1 cellular context compared by ENCODE assay signal in genomic region chr3:5205165-5205941, GRCh38.
TF ChIP-seq lines count a peak whose summit lies in the region.

No MANE protein-coding gene starts in this region.

TF ChIP-seq in GM12878, 131 proteins besides CTCF, POLR2A, EP300 and RAD21 (continued from another document and continues in another):
- TF ChIP-seq, protein P1, sequence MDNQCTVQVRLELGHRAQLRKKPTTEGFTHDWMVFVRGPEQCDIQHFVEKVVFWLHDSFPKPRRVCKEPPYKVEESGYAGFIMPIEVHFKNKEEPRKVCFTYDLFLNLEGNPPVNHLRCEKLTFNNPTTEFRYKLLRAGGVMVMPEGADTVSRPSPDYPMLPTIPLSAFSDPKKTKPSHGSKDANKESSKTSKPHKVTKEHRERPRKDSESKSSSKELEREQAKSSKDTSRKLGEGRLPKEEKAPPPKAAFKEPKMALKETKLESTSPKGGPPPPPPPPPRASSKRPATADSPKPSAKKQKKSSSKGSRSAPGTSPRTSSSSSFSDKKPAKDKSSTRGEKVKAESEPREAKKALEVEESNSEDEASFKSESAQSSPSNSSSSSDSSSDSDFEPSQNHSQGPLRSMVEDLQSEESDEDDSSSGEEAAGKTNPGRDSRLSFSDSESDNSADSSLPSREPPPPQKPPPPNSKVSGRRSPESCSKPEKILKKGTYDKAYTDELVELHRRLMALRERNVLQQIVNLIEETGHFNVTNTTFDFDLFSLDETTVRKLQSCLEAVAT (IDR thresholded peaks at IDR 0.05), result no peak; the same call in none of the 2 replicates
- TF ChIP-seq POU2F2 (IDR thresholded peaks at IDR 0.05; ENCODE audit: borderline replicate concordance, low read depth, low read length) (peak; percentile 35; the same call in 1 of the 3 replicates), STAT1 (conservative IDR thresholded peaks at IDR 0.05) (no peak), SMAD1 (IDR thresholded peaks at IDR 0.05; ENCODE audit: low read depth, partially characterized antibody) (no peak), SUPT20H (IDR thresholded peaks at IDR 0.05; ENCODE audit: borderline replicate concordance, control insufficient read depth, low read depth, low read length) (no peak), NFYA (IDR thresholded peaks at IDR 0.05; ENCODE audit: borderline replicate concordance, low read depth, low read length) (no peak), ATF7 (IDR thresholded peaks at IDR 0.05; ENCODE audit: low read depth) (peak; percentile 52), CREB1 (IDR thresholded peaks at IDR 0.05; ENCODE audit: low read depth) (0 out of 2 replicates have a peak, but pooled peaks have one; percentile 31), PML (IDR thresholded peaks at IDR 0.05; ENCODE audit: low read length) (0 out of 2 replicates have a peak, but pooled peaks have one; percentile 47), RELB (IDR thresholded peaks at IDR 0.05; ENCODE audit: low read depth) (peak; percentile 82), ZNF622 (IDR thresholded peaks at IDR 0.05) (no peak), CHD2 (IDR thresholded peaks at IDR 0.05; ENCODE audit: borderline replicate concordance, low read depth, low read length) (peak; percentile 43; the same call in 1 of the 2 replicates), MTA3 (IDR thresholded peaks at IDR 0.05; ENCODE audit: borderline replicate concordance, low read length) (peak; percentile 71; the same call in 1 of the 2 replicates), CBFB (IDR thresholded peaks at IDR 0.05; ENCODE audit: low read depth) (peak; percentile 71; the same call in 1 of the 2 replicates), GATAD2B (conservative IDR thresholded peaks at IDR 0.05; ENCODE audit: low read depth) (peak; percentile 70), DPF2 (IDR thresholded peaks at IDR 0.05) (peak; percentile 95), SRF (IDR thresholded peaks at IDR 0.05; ENCODE audit: low read depth in 2 of 2, low read length in 2 of 2) (peak in 1 of 2 experiments; percentile 52; a peak in 2 of 4 replicates), MEF2A (IDR thresholded peaks at IDR 0.05; ENCODE audit: insufficient read depth, low read depth, low read length) (peak; percentile 77; the same call in 1 of the 2 replicates), SPI1 (IDR thresholded peaks at IDR 0.05; ENCODE audit: borderline replicate concordance, insufficient read depth, low read depth, low read length) (peak; percentile 99), KLF5 (IDR thresholded peaks at IDR 0.05; ENCODE audit: partially characterized antibody) (no peak), NR2F1 (conservative IDR thresholded peaks at IDR 0.05) (peak; percentile 69), HCFC1 (IDR thresholded peaks at IDR 0.05; ENCODE audit: low read length) (no peak), FOXM1 (IDR thresholded peaks at IDR 0.05; ENCODE audit: low read depth, low read length) (peak; percentile 86; the same call in 1 of the 2 replicates), POLR2AphosphoS5 (IDR thresholded peaks at IDR 0.05; ENCODE audit: low read length) (peak; percentile 67; the same call in 1 of the 2 replicates), RFX5 (IDR thresholded peaks at IDR 0.05; ENCODE audit: low read depth, low read length) (no peak), BMI1 (IDR thresholded peaks at IDR 0.05; ENCODE audit: borderline replicate concordance) (0 out of 2 replicates have a peak, but pooled peaks have one; percentile 25), NFIC (IDR thresholded peaks at IDR 0.05; ENCODE audit: low read depth, low read length) (peak; percentile 74; the same call in 1 of the 2 replicates), NRF1 (conservative IDR thresholded peaks at IDR 0.05; ENCODE audit: low read depth, low read length) (no peak), HDGF (IDR thresholded peaks at IDR 0.05) (0 out of 2 replicates have a peak, but pooled peaks have one; percentile 46), CHD1 (IDR thresholded peaks at IDR 0.05; ENCODE audit: low read depth, low read length) (no peak), ASH2L (IDR thresholded peaks at IDR 0.05; ENCODE audit: borderline replicate concordance, low read depth) (no peak), RB1 (IDR thresholded peaks at IDR 0.05; ENCODE audit: borderline replicate concordance) (no peak), RBBP5 (conservative IDR thresholded peaks at IDR 0.05) (no peak), PAX5 (IDR thresholded peaks at IDR 0.05; ENCODE audit: borderline replicate concordance, low read depth, low read length) (peak; percentile 79; the same call in 1 of the 2 replicates), MEF2B (IDR thresholded peaks at IDR 0.05; ENCODE audit: partially characterized antibody, poor library complexity, severe bottlenecking) (peak; percentile 48), YY1 (IDR thresholded peaks at IDR 0.05; ENCODE audit: low read depth, low read length) (peak; percentile 84), EED (IDR thresholded peaks at IDR 0.05; ENCODE audit: low read depth) (peak; percentile 92), SP1 (IDR thresholded peaks at IDR 0.05; ENCODE audit: low read depth, low read length) (peak; percentile 73)
- TF ChIP-seq, protein P2, sequence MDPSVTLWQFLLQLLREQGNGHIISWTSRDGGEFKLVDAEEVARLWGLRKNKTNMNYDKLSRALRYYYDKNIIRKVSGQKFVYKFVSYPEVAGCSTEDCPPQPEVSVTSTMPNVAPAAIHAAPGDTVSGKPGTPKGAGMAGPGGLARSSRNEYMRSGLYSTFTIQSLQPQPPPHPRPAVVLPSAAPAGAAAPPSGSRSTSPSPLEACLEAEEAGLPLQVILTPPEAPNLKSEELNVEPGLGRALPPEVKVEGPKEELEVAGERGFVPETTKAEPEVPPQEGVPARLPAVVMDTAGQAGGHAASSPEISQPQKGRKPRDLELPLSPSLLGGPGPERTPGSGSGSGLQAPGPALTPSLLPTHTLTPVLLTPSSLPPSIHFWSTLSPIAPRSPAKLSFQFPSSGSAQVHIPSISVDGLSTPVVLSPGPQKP (IDR thresholded peaks at IDR 0.05; ENCODE audit: low read depth, low read length), result no peak
- TF ChIP-seq, protein P3, sequence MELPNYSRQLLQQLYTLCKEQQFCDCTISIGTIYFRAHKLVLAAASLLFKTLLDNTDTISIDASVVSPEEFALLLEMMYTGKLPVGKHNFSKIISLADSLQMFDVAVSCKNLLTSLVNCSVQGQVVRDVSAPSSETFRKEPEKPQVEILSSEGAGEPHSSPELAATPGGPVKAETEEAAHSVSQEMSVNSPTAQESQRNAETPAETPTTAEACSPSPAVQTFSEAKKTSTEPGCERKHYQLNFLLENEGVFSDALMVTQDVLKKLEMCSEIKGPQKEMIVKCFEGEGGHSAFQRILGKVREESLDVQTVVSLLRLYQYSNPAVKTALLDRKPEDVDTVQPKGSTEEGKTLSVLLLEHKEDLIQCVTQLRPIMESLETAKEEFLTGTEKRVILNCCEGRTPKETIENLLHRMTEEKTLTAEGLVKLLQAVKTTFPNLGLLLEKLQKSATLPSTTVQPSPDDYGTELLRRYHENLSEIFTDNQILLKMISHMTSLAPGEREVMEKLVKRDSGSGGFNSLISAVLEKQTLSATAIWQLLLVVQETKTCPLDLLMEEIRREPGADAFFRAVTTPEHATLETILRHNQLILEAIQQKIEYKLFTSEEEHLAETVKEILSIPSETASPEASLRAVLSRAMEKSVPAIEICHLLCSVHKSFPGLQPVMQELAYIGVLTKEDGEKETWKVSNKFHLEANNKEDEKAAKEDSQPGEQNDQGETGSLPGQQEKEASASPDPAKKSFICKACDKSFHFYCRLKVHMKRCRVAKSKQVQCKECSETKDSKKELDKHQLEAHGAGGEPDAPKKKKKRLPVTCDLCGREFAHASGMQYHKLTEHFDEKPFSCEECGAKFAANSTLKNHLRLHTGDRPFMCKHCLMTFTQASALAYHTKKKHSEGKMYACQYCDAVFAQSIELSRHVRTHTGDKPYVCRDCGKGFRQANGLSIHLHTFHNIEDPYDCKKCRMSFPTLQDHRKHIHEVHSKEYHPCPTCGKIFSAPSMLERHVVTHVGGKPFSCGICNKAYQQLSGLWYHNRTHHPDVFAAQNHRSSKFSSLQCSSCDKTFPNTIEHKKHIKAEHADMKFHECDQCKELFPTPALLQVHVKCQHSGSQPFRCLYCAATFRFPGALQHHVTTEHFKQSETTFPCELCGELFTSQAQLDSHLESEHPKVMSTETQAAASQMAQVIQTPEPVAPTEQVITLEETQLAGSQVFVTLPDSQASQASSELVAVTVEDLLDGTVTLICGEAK (IDR thresholded peaks at IDR 0.05; ENCODE audit: borderline replicate concordance), result no peak
- TF ChIP-seq, protein P4, sequence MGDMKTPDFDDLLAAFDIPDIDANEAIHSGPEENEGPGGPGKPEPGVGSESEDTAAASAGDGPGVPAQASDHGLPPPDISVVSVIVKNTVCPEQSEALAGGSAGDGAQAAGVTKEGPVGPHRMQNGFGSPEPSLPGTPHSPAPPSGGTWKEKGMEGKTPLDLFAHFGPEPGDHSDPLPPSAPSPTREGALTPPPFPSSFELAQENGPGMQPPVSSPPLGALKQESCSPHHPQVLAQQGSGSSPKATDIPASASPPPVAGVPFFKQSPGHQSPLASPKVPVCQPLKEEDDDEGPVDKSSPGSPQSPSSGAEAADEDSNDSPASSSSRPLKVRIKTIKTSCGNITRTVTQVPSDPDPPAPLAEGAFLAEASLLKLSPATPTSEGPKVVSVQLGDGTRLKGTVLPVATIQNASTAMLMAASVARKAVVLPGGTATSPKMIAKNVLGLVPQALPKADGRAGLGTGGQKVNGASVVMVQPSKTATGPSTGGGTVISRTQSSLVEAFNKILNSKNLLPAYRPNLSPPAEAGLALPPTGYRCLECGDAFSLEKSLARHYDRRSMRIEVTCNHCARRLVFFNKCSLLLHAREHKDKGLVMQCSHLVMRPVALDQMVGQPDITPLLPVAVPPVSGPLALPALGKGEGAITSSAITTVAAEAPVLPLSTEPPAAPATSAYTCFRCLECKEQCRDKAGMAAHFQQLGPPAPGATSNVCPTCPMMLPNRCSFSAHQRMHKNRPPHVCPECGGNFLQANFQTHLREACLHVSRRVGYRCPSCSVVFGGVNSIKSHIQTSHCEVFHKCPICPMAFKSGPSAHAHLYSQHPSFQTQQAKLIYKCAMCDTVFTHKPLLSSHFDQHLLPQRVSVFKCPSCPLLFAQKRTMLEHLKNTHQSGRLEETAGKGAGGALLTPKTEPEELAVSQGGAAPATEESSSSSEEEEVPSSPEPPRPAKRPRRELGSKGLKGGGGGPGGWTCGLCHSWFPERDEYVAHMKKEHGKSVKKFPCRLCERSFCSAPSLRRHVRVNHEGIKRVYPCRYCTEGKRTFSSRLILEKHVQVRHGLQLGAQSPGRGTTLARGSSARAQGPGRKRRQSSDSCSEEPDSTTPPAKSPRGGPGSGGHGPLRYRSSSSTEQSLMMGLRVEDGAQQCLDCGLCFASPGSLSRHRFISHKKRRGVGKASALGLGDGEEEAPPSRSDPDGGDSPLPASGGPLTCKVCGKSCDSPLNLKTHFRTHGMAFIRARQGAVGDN (IDR thresholded peaks at IDR 0.05), result peak; percentile 83
- TF ChIP-seq, protein P5, sequence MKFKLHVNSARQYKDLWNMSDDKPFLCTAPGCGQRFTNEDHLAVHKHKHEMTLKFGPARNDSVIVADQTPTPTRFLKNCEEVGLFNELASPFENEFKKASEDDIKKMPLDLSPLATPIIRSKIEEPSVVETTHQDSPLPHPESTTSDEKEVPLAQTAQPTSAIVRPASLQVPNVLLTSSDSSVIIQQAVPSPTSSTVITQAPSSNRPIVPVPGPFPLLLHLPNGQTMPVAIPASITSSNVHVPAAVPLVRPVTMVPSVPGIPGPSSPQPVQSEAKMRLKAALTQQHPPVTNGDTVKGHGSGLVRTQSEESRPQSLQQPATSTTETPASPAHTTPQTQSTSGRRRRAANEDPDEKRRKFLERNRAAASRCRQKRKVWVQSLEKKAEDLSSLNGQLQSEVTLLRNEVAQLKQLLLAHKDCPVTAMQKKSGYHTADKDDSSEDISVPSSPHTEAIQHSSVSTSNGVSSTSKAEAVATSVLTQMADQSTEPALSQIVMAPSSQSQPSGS (IDR thresholded peaks at IDR 0.05; ENCODE audit: low read length), result peak; percentile 86
- TF ChIP-seq, protein P6, sequence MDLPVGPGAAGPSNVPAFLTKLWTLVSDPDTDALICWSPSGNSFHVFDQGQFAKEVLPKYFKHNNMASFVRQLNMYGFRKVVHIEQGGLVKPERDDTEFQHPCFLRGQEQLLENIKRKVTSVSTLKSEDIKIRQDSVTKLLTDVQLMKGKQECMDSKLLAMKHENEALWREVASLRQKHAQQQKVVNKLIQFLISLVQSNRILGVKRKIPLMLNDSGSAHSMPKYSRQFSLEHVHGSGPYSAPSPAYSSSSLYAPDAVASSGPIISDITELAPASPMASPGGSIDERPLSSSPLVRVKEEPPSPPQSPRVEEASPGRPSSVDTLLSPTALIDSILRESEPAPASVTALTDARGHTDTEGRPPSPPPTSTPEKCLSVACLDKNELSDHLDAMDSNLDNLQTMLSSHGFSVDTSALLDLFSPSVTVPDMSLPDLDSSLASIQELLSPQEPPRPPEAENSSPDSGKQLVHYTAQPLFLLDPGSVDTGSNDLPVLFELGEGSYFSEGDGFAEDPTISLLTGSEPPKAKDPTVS (IDR thresholded peaks at IDR 0.05; ENCODE audit: low read depth, low read length), result no peak
- TF ChIP-seq, protein P7, sequence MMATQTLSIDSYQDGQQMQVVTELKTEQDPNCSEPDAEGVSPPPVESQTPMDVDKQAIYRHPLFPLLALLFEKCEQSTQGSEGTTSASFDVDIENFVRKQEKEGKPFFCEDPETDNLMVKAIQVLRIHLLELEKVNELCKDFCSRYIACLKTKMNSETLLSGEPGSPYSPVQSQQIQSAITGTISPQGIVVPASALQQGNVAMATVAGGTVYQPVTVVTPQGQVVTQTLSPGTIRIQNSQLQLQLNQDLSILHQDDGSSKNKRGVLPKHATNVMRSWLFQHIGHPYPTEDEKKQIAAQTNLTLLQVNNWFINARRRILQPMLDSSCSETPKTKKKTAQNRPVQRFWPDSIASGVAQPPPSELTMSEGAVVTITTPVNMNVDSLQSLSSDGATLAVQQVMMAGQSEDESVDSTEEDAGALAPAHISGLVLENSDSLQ (IDR thresholded peaks at IDR 0.05), result peak; percentile 41; the same call in 1 of the 2 replicates
- TF ChIP-seq, protein P8, sequence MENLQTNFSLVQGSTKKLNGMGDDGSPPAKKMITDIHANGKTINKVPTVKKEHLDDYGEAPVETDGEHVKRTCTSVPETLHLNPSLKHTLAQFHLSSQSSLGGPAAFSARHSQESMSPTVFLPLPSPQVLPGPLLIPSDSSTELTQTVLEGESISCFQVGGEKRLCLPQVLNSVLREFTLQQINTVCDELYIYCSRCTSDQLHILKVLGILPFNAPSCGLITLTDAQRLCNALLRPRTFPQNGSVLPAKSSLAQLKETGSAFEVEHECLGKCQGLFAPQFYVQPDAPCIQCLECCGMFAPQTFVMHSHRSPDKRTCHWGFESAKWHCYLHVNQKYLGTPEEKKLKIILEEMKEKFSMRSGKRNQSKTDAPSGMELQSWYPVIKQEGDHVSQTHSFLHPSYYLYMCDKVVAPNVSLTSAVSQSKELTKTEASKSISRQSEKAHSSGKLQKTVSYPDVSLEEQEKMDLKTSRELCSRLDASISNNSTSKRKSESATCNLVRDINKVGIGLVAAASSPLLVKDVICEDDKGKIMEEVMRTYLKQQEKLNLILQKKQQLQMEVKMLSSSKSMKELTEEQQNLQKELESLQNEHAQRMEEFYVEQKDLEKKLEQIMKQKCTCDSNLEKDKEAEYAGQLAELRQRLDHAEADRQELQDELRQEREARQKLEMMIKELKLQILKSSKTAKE (IDR thresholded peaks at IDR 0.05; ENCODE audit: low read depth, poor library complexity, severe bottlenecking), result peak; percentile 78
